8 cellular contexts compared by ENCODE assay signal in the genomic region with DNA sequence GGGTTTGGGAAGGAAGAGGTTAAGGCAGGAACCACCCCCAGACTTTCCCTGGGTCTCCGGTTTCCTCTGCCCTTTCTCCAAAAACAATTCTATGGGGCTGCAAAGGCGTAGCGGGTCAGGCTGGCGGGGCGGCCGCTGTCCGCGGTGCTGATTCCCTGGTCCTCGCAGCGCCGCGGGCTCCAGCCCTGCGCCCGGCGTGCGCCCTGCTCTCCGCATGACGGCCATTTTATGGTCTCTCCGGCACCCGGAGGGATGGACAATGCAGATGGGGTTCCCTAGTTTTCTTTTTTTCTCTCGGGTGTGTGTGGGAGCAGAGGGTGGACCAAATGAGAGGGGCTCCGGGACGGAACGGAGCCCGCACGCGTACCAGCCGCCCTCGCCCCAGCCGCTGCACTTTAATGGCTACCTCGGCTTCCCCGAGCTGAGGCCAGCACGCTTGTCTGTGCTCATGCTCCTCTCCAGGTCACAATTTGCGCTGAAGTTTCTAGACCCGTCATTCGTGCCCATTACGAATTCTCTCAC.
DNase-seq lines count a peak whose midpoint lies in the region; ATAC-seq lines count a peak whose summit lies in the region.

No MANE protein-coding gene starts in this region.

- peak; percentile 37 for DNase-seq in activated CD4-positive, alpha-beta T cell treated with anti-CD3 and anti-CD28 coated beads for 48 hours
- DNase-seq in activated CD4-positive, alpha-beta T cell treated with anti-CD3 and anti-CD28 coated beads, Interleukin-2, amount 50 U/mL, for 1 hour = no peak
- DNase-seq in T1000 (lab: John Stamatoyannopoulos, UW) (peak; percentile 0), glomerular visceral epithelial cell (ENCODE audit: extremely low spot score) (peak; percentile 35), posterior cingulate gyrus (peak in 7 of 10 donors; percentile 27 to 85 (median 46)), HPDE6-E6E7 (ENCODE audit: extremely low spot score) (no peak)

- ATAC-seq in HG02759 (IDR thresholded peaks at IDR 0.05; ENCODE audit: unreplicated experiment) = no peak
- ATAC-seq in HG03432 (IDR thresholded peaks at IDR 0.05; ENCODE audit: unreplicated experiment) = no peak

- intact Hi-C loops in posterior cingulate gyrus (cut with DNase I) = no loop called here

Comparison
In these comparisons a context has a peak if more than half of its experiments do, and no peak if none do; other contexts are left out.
1. DNase-seq: peak in activated CD4-positive, alpha-beta T cell treated with anti-CD3 and anti-CD28 coated beads for 48 hours (single experiment), T1000 (single experiment), glomerular visceral epithelial cell (single experiment) and posterior cingulate gyrus (7 of 10); none in activated CD4-positive, alpha-beta T cell treated with anti-CD3 and anti-CD28 coated beads, Interleukin-2, amount 50 U/mL, for 1 hour (single experiment) and HPDE6-E6E7 (single experiment).